In the genomic region with DNA sequence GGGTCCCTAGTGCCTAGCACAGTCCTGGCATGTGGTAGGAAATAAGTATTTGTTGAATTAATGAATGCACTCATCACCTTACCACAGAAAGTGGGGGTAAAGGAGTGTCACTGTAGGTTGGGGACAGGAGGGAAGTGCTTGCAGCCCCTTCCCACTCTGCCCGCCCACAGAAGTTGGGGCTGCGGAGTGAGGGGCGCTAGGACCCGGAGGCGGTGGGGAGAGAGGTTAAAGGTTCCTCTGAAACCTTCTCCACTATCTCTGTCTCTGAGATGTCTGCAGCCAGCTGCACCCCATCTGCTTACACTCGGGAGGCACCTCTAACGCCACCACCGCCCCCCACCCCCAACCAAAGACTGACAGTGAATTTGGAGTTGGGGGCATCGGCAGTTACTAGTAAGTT, we compare ENCODE assay signal across 12 cellular contexts. TPM values are rescaled to one million over a fixed set of nuclear protein-coding genes. Genes with fewer than 3 reads are reported as not detected.
DNase-seq lines count a peak whose midpoint lies in the region; ATAC-seq and TF ChIP-seq lines count a peak whose summit lies in the region.
"Had no signal": no experiment of that assay in that cellular context is flagged by ENCODE, and none has a peak within 500 bp of the region (broad histone marks: within the 10 kb centered on the region; RNA-seq: fewer than 3 reads in every experiment).

No MANE protein-coding gene starts in this region.

- no peak overlapping the region for H3K4ac ChIP-seq in trophoblast cell (ENCODE audit: low read depth, low read length)

- no peaks in the 10 kb centered on the region for H3K9me3 Mint-ChIP-seq in activated CD4-positive, alpha-beta T cell treated with anti-CD3 and anti-CD28 coated beads, Interleukin-2, amount 10 ng/mL, durations not matched to agents 7 days and 5 days
- H3K9me3 Mint-ChIP-seq in endodermal cell = no peaks in the 10 kb centered on the region
- H3K9me3 Mint-ChIP-seq: dendritic cell treated with granulocyte-macrophage colony-stimulating factor and Interleukin-4, amounts not matched to agents 40 ng/mL and 50 ng/mL, for 4 days had no signal

- no peak overlapping the region for H2BK120ac ChIP-seq in trophoblast cell (ENCODE audit: insufficient read depth, low read length, poor library complexity)

- peak overlapping the region; percentile 65 for H3K4me2 ChIP-seq in trophoblast cell (ENCODE audit: low read length)

- H3K27me3 ChIP-seq in RWPE2 (ENCODE audit: insufficient read depth, poor library complexity, severe bottlenecking) = no peaks in the 10 kb centered on the region
- H3K27me3 ChIP-seq in endodermal cell (ENCODE audit: control insufficient read depth, insufficient read depth, low read length, poor library complexity, severe bottlenecking) = peaks cover 96% of the 10 kb centered on the region
- H3K27me3 ChIP-seq in trophoblast cell (ENCODE audit: insufficient read depth, low read length) = peaks cover 52% of the 10 kb centered on the region

- H3K23ac ChIP-seq in trophoblast cell (ENCODE audit: low read length) = no peak overlapping the region

- no peaks in the 10 kb centered on the region for H3K36me3 ChIP-seq in RWPE2 (ENCODE audit: low read depth)
- no peaks in the 10 kb centered on the region for H3K36me3 ChIP-seq in endodermal cell (ENCODE audit: control insufficient read depth, insufficient read depth, low read length)
- no peaks in the 10 kb centered on the region for H3K36me3 ChIP-seq in trophoblast cell (ENCODE audit: control insufficient read depth in 1 of 2, insufficient read depth in 2 of 2, low read length in 2 of 2)

- H3K27ac Mint-ChIP-seq in activated CD4-positive, alpha-beta T cell treated with anti-CD3 and anti-CD28 coated beads, Interleukin-2, amount 10 ng/mL, durations not matched to agents 7 days and 5 days = no peak overlapping the region
- H3K27ac Mint-ChIP-seq in endodermal cell = no peak overlapping the region
- H3K27ac Mint-ChIP-seq: dendritic cell treated with granulocyte-macrophage colony-stimulating factor and Interleukin-4, amounts not matched to agents 40 ng/mL and 50 ng/mL, for 4 days had no signal

- H3K9me3 ChIP-seq in RWPE2 (ENCODE audit: severe bottlenecking) = no peaks in the 10 kb centered on the region
- H3K9me3 ChIP-seq in endodermal cell (ENCODE audit: control insufficient read depth, low read length) = no peaks in the 10 kb centered on the region
- H3K9me3 ChIP-seq in trophoblast cell (ENCODE audit: insufficient read depth, low read depth, low read length) = peaks cover 3% of the 10 kb centered on the region

- H3K4me3 ChIP-seq in RWPE2 (ENCODE audit: severe bottlenecking) = peak overlapping the region; percentile 52
- H3K4me3 ChIP-seq in endodermal cell (ENCODE audit: low read length) = peak overlapping the region; percentile 80
- no peak overlapping the region for H3K4me3 ChIP-seq in trophoblast cell (ENCODE audit: low read depth, low read length)

- peaks cover 7% of the 10 kb centered on the region for H3K4me1 Mint-ChIP-seq in activated CD4-positive, alpha-beta T cell treated with anti-CD3 and anti-CD28 coated beads, Interleukin-2, amount 10 ng/mL, durations not matched to agents 7 days and 5 days
- peaks cover 19% of the 10 kb centered on the region for H3K4me1 Mint-ChIP-seq in endodermal cell

- peaks cover 64% of the 10 kb centered on the region for H3K27me3 Mint-ChIP-seq in activated CD4-positive, alpha-beta T cell treated with anti-CD3 and anti-CD28 coated beads, Interleukin-2, amount 10 ng/mL, durations not matched to agents 7 days and 5 days
- peaks cover 95% of the 10 kb centered on the region for H3K27me3 Mint-ChIP-seq in endodermal cell (ENCODE audit: insufficient read depth)

- DNase-seq in activated CD4-positive, alpha-beta T cell treated with anti-CD3 and anti-CD28 coated beads, Interleukin-2, amount 10 ng/mL, durations not matched to agents 7 days and 5 days = no peak
- no peak for DNase-seq in activated CD4-positive, alpha-beta T cell treated with anti-CD3 and anti-CD28 coated beads for 4 hours
- DNase-seq in RWPE2 (ENCODE audit: low spot score) (no peak), endodermal cell (no peak), trophoblast cell (no peak), NCI-H2029 (lab: John Stamatoyannopoulos, UW) (no peak), T1000 (lab: John Stamatoyannopoulos, UW) (no peak)
- DNase-seq: activated CD4-positive, CD25-positive, alpha-beta regulatory T cell; NCI-H2107 had no signal

- H3K79me1 ChIP-seq in trophoblast cell (ENCODE audit: low read length) = no peaks in the 10 kb centered on the region

- CTCF ChIA-PET in activated CD4-positive, alpha-beta T cell treated with anti-CD3 and anti-CD28 coated beads, Interleukin-2, amount 10 ng/mL, durations not matched to agents 7 days and 5 days (lab: Charles Lee) = no interaction called here

- H3K14ac ChIP-seq in trophoblast cell (ENCODE audit: low read length) = no peak overlapping the region

- TF ChIP-seq CTCF in RWPE2 (IDR thresholded peaks at IDR 0.05; ENCODE audit: poor library complexity, severe bottlenecking) = no peak
- no peak for TF ChIP-seq CTCF in endodermal cell (conservative IDR thresholded peaks at IDR 0.05)

- H3K9ac ChIP-seq in endodermal cell (ENCODE audit: extremely low read depth, low read length, poor library complexity, severe bottlenecking) (no peak overlapping the region), trophoblast cell (ENCODE audit: low read length) (no peak overlapping the region)

- H2BK12ac ChIP-seq in trophoblast cell (ENCODE audit: low read length) = no peak overlapping the region

- no peak overlapping the region for H3K18ac ChIP-seq in trophoblast cell (ENCODE audit: low read length)

- H3K27ac ChIP-seq in RWPE2 (ENCODE audit: poor library complexity, severe bottlenecking) (no peak overlapping the region), endodermal cell (ENCODE audit: low read depth, low read length) (no peak overlapping the region), trophoblast cell (ENCODE audit: low read depth, low read length) (no peak overlapping the region)
- H3K27ac ChIP-seq: skin epidermis had no signal

- peak overlapping the region; percentile 68 for H3K4me3 Mint-ChIP-seq in activated CD4-positive, alpha-beta T cell treated with anti-CD3 and anti-CD28 coated beads, Interleukin-2, amount 10 ng/mL, durations not matched to agents 7 days and 5 days
- H3K4me3 Mint-ChIP-seq in endodermal cell = peak overlapping the region; percentile 61

- WGBS in endodermal cell (ENCODE audit: insufficient coverage in 1 of 2, insufficient read length in 1 of 2), 2 experiments = 33 to 76% methylated on average over 1 to 9 of the region's 9 CpGs
- WGBS in trophoblast cell (ENCODE audit: extremely low coverage, insufficient coverage, insufficient read length) = no CpG with 5 or more reads among the region's 9 CpGs

- H2BK5ac ChIP-seq in trophoblast cell (ENCODE audit: low read depth, low read length, poor library complexity) = no peak overlapping the region

- no peaks in the 10 kb centered on the region for H3K36me3 Mint-ChIP-seq in activated CD4-positive, alpha-beta T cell treated with anti-CD3 and anti-CD28 coated beads, Interleukin-2, amount 10 ng/mL, durations not matched to agents 7 days and 5 days (ENCODE audit: low read depth)
- H3K36me3 Mint-ChIP-seq in endodermal cell (ENCODE audit: low read depth) = no peaks in the 10 kb centered on the region

- H4K12ac ChIP-seq in trophoblast cell (ENCODE audit: low read depth, low read length) = no peak overlapping the region

- no peak overlapping the region for H2AFZ ChIP-seq in trophoblast cell (ENCODE audit: insufficient read depth, low read length, poor library complexity)

- H4K91ac ChIP-seq in trophoblast cell (ENCODE audit: low read depth, low read length) = no peak overlapping the region

- POLR2A ChIA-PET in activated CD4-positive, alpha-beta T cell treated with anti-CD3 and anti-CD28 coated beads, Interleukin-2, amount 10 ng/mL, durations not matched to agents 7 days and 5 days (lab: Charles Lee) = no interaction called here

- no peak for ATAC-seq in RWPE2 (ENCODE audit: low read depth)
- ATAC-seq in GM19397 (IDR thresholded peaks at IDR 0.05; ENCODE audit: unreplicated experiment) = no peak

- H4K8ac ChIP-seq in trophoblast cell (ENCODE audit: low read depth, low read length) = no peak overlapping the region

- H3K4me1 ChIP-seq in RWPE2 (ENCODE audit: insufficient read depth, poor library complexity, severe bottlenecking) (no peaks in the 10 kb centered on the region), endodermal cell (ENCODE audit: control insufficient read depth, insufficient read depth, low read length) (no peaks in the 10 kb centered on the region), trophoblast cell (ENCODE audit: control insufficient read depth in 1 of 2, insufficient read depth in 2 of 2, low read length in 2 of 2) (peaks cover 3 to 20% of the 10 kb centered on the region in 2 experiments)

- H2AK5ac ChIP-seq in trophoblast cell (ENCODE audit: low read length) = no peak overlapping the region

- no peaks in the 10 kb centered on the region for H3K79me2 ChIP-seq in trophoblast cell (ENCODE audit: control insufficient read depth, insufficient read depth, low read length, poor library complexity)

RNA-seq across cellular contexts. Expression of gene WNT2B, which starts 1.4 kb away (rescaled TPM):
- not detected for total RNA-seq in activated CD4-positive, alpha-beta T cell treated with anti-CD3 and anti-CD28 coated beads, Interleukin-2, amount 10 ng/mL, durations not matched to agents 7 days and 5 days
- total RNA-seq in endodermal cell = under 1 TPM; 0.51 to 0.57 TPM
- polyA plus RNA-seq in endodermal cell (2013, experiment 1 of 2) = 1.5 TPM
- 1.8 TPM for polyA plus RNA-seq in endodermal cell (2013, experiment 2 of 2)
- 0.69 and 0.71 TPM in 2 replicates for polyA plus RNA-seq in trophoblast cell (2013)
